ENCODE assay signal across 8 cellular contexts in genomic region chr7:26664735-26665420, GRCh38.
DNase-seq lines count a peak whose midpoint lies in the region; ATAC-seq and TF ChIP-seq lines count a peak whose summit lies in the region.

No MANE protein-coding gene starts in this region.

- H3K4me1 Mint-ChIP-seq in nephron progenitor cell, result peaks cover 59% of the 10 kb centered on the region

- ATAC-seq in GM18861 (IDR thresholded peaks at IDR 0.05; ENCODE audit: unreplicated experiment) (peak; percentile 48), body of pancreas (peak; percentile 75), HG03135 (IDR thresholded peaks at IDR 0.05; ENCODE audit: unreplicated experiment) (no peak), GM19328 (IDR thresholded peaks at IDR 0.05; ENCODE audit: unreplicated experiment) (no peak)

- DNase-seq in NB4 (ENCODE audit: low read depth), result peak; percentile 39
- DNase-seq in body of pancreas, result peak; percentile 20 to 58 (median 50)
- DNase-seq in nephron progenitor cell, result no peak
- DNase-seq in NCI-H2029 treated with DMSO at 0.1 percent for 48 hours (lab: John Stamatoyannopoulos, UW), result no peak

- WGBS in body of pancreas, 2 donors, result 30% methylated on average over 5 of the region's 5 CpGs

- H3K27ac ChIP-seq in body of pancreas (peak overlapping the region in 3 of 4 donors; percentile 48 to 54 (median 51)), parathyroid adenoma (no peak overlapping the region)

- no peaks in the 10 kb centered on the region for H3K36me3 Mint-ChIP-seq in nephron progenitor cell (ENCODE audit: low read depth)

- no peak overlapping the region for H3K9ac ChIP-seq in parathyroid adenoma

- H3K36me3 ChIP-seq in body of pancreas (replicated peaks in 1 of 2; ENCODE audit: insufficient read depth in 1 of 2, low read depth in 2 of 2) (no peaks in the 10 kb centered on the region), parathyroid adenoma (ENCODE audit: control insufficient read depth, insufficient read depth, low read length) (no peaks in the 10 kb centered on the region)

- no peaks in the 10 kb centered on the region for H3K4me1 ChIP-seq in body of pancreas
- no peaks in the 10 kb centered on the region for H3K4me1 ChIP-seq in parathyroid adenoma

- no peak for TF ChIP-seq CTCF in NB4 (IDR thresholded peaks at IDR 0.05; ENCODE audit: low read depth, low read length)
- no peak for TF ChIP-seq CTCF in body of pancreas (IDR thresholded peaks at IDR 0.05)
- no peak for TF ChIP-seq CTCF in parathyroid adenoma (IDR thresholded peaks at IDR 0.05)
- no peak for TF ChIP-seq CTCF in nephron progenitor cell (IDR thresholded peaks at IDR 0.05)

- no peaks in the 10 kb centered on the region for H3K27me3 Mint-ChIP-seq in nephron progenitor cell (ENCODE audit: low read depth, poor library complexity)

- intact Hi-C loops in body of pancreas (cut with DNase I), result loop anchor here (5.0 kb wide), 1 partner anchor 293 kb away; no protein-coding TSS in a partner anchor

- TF ChIP-seq POLR2A in NB4 (IDR thresholded peaks at IDR 0.05; ENCODE audit: extremely low read depth, insufficient read length) (no peak), body of pancreas (IDR thresholded peaks at IDR 0.05) (no peak)

- H3K4me3 Mint-ChIP-seq in nephron progenitor cell, result no peak overlapping the region

- H3K9me3 ChIP-seq in body of pancreas (no peaks in the 10 kb centered on the region), parathyroid adenoma (ENCODE audit: control insufficient read depth, low read length) (no peaks in the 10 kb centered on the region)

- no peaks in the 10 kb centered on the region for H3K27me3 ChIP-seq in body of pancreas
- H3K27me3 ChIP-seq in parathyroid adenoma (ENCODE audit: control insufficient read depth, insufficient read depth, low read length), result no peaks in the 10 kb centered on the region

- H3K9me3 Mint-ChIP-seq in nephron progenitor cell, result no peaks in the 10 kb centered on the region

- H3K27ac Mint-ChIP-seq in nephron progenitor cell, result no peak overlapping the region

- H3K79me2 ChIP-seq in parathyroid adenoma, result no peaks in the 10 kb centered on the region

- H2AFZ ChIP-seq in parathyroid adenoma, result no peak overlapping the region

- no peak overlapping the region for H3K4me3 ChIP-seq in NB4 (ENCODE audit: low read depth, low read length)
- H3K4me3 ChIP-seq in body of pancreas, result no peak overlapping the region
- H3K4me3 ChIP-seq in parathyroid adenoma (ENCODE audit: low read depth, low read length), result no peak overlapping the region

- peak overlapping the region; percentile 18 for H3K4me2 ChIP-seq in parathyroid adenoma (ENCODE audit: low read length)

Comparison
In these comparisons a context has a peak if more than half of its experiments do, and no peak if none do; other contexts are left out.
1. ATAC-seq: peak in GM18861 (single experiment) and body of pancreas (single experiment); none in HG03135 (single experiment) and GM19328 (single experiment).
2. DNase-seq: peak in NB4 (single experiment) and body of pancreas (4 of 4); none in nephron progenitor cell (single experiment) and NCI-H2029 treated with DMSO at 0.1 percent for 48 hours (single experiment).